1 cellular context compared by ENCODE assay signal in genomic region chr1:112933820-112934561, GRCh38.
TF ChIP-seq lines count a peak whose summit lies in the region.

No MANE protein-coding gene starts in this region.

TF ChIP-seq in K562, 482 proteins besides CTCF, POLR2A, EP300 and RAD21 (continued from another document):
- 0 out of 2 replicates have a peak, but pooled peaks have one; percentile 19 for TF ChIP-seq ZNF592 (IDR thresholded peaks at IDR 0.05)
- TF ChIP-seq KDM1A (IDR thresholded peaks at IDR 0.05): peak; percentile 81 to 86
- TF ChIP-seq RBM39 (optimal IDR thresholded peaks at IDR 0.05; ENCODE audit: low read depth, low read length): no peak
- 0 out of 2 replicates have a peak, but pooled peaks have one; percentile 63 for TF ChIP-seq HDAC2 (IDR thresholded peaks at IDR 0.05)
- TF ChIP-seq REST (CRISPR knock-in tag; IDR thresholded peaks at IDR 0.05; ENCODE audit: low read depth): no peak
- no peak for TF ChIP-seq ARID1B (IDR thresholded peaks at IDR 0.05)
- 0 out of 2 replicates have a peak, but pooled peaks have one; percentile 9 for TF ChIP-seq CBFA2T2 (conservative IDR thresholded peaks at IDR 0.05)
- no peak for TF ChIP-seq TCFL5 (CRISPR knock-in tag; conservative IDR thresholded peaks at IDR 0.05)
- no peak for TF ChIP-seq USF2 (CRISPR knock-in tag; IDR thresholded peaks at IDR 0.05)
- TF ChIP-seq ETV6 (IDR thresholded peaks at IDR 0.05; ENCODE audit: borderline replicate concordance in 1 of 2, low read depth in 2 of 2, low read length in 1 of 2): no peak
- no peak for TF ChIP-seq ETV6 (CRISPR knock-in tag; IDR thresholded peaks at IDR 0.05; ENCODE audit: borderline replicate concordance)
- TF ChIP-seq DNMT1 (IDR thresholded peaks at IDR 0.05): no peak
- TF ChIP-seq RCOR1 (IDR thresholded peaks at IDR 0.05; ENCODE audit: borderline replicate concordance in 1 of 2, low read depth in 2 of 2, low read length in 2 of 2): peak; percentile 16 to 84; a peak in 3 of 4 replicates
- no peak for TF ChIP-seq TFAP4 (CRISPR knock-in tag; IDR thresholded peaks at IDR 0.05; ENCODE audit: borderline replicate concordance)
- 0 out of 2 replicates have a peak, but pooled peaks have one; percentile 42 for TF ChIP-seq POLR2H (tag; IDR thresholded peaks at IDR 0.05; ENCODE audit: low read depth)
- 0 out of 2 replicates have a peak, but pooled peaks have one; percentile 22 for TF ChIP-seq ZNF316 (IDR thresholded peaks at IDR 0.05)
- TF ChIP-seq E2F8 (IDR thresholded peaks at IDR 0.05; ENCODE audit: low read depth, partially characterized antibody): no peak
- TF ChIP-seq TAL1 (IDR thresholded peaks at IDR 0.05): peak; percentile 39; the same call in 1 of the 2 replicates
- TF ChIP-seq FOXM1 (IDR thresholded peaks at IDR 0.05; ENCODE audit: low read depth): peak; percentile 9; the same call in 1 of the 2 replicates
- TF ChIP-seq FOXM1 (CRISPR knock-in tag; IDR thresholded peaks at IDR 0.05; ENCODE audit: low read depth): no peak
- no peak for TF ChIP-seq RBM15 (IDR thresholded peaks at IDR 0.05; ENCODE audit: insufficient read depth, low read length)
- no peak for TF ChIP-seq ZNF12 (CRISPR knock-in tag; IDR thresholded peaks at IDR 0.05)
- TF ChIP-seq GATAD2B (IDR thresholded peaks at IDR 0.05; ENCODE audit: borderline replicate concordance): no peak
- TF ChIP-seq XRCC5 (IDR thresholded peaks at IDR 0.05; ENCODE audit: low read depth, low read length): no peak
- TF ChIP-seq PTTG1 (tag; IDR thresholded peaks at IDR 0.05; ENCODE audit: low read depth): 0 out of 2 replicates have a peak, but pooled peaks have one; percentile 30
- TF ChIP-seq RERE (CRISPR knock-in tag; IDR thresholded peaks at IDR 0.05; ENCODE audit: borderline replicate concordance): no peak
- no peak for TF ChIP-seq E2F3 (CRISPR knock-in tag; IDR thresholded peaks at IDR 0.05)
- no peak for TF ChIP-seq IFI16 (CRISPR knock-in tag; IDR thresholded peaks at IDR 0.05)
- TF ChIP-seq PPARD (CRISPR knock-in tag; IDR thresholded peaks at IDR 0.05): no peak
- peak; percentile 32; the same call in 1 of the 2 replicates for TF ChIP-seq HMBOX1 (IDR thresholded peaks at IDR 0.05)
- TF ChIP-seq ZNF408 (CRISPR knock-in tag; IDR thresholded peaks at IDR 0.05; ENCODE audit: low read depth): no peak
- TF ChIP-seq ETS1 (conservative IDR thresholded peaks at IDR 0.05; ENCODE audit: control insufficient read depth, low read depth, low read length): no peak
- TF ChIP-seq ZBTB43 (CRISPR knock-in tag; IDR thresholded peaks at IDR 0.05): peak; percentile 37; the same call in 1 of the 2 replicates
- no peak for TF ChIP-seq JUNB (CRISPR knock-in tag; conservative IDR thresholded peaks at IDR 0.05)
- TF ChIP-seq RBM22 (IDR thresholded peaks at IDR 0.05; ENCODE audit: low read depth, low read length, poor library complexity, severe bottlenecking): no peak
